9 cellular contexts compared by ENCODE assay signal in the genomic region with DNA sequence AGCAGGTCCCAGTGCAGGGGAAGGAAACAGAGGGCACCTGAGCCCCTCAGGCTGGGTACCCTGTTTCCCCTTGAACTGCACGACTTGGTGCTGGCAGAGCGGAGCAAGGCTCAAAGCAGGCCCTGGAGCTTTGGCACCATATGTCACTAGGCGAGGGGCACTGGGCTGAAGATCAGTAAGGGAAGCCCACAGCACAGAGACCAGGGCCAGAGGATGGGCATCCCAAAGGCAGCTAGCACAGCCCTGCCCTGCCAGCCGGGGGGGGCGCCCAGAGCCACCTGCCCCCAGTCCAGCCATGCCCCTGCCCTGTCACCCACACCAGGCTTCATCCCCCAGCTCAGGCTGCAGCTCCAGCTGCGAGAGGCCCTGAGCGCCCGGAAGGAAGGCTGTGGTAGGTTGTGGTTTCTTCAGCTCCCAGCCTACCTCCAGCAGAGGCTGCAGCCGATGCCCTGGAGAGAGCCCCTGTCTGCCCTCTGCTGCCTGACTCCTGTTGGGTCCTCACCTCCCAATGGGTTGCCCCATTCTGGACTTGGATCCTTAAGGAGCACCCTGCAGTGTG. TPM values are rescaled to one million over a fixed set of nuclear protein-coding genes. Genes with fewer than 3 reads are reported as not detected.
A peak's percentile ranks its signal among the peaks of the same experiment; 100 is the strongest.
DNase-seq lines count a peak whose midpoint lies in the region; ATAC-seq and TF ChIP-seq lines count a peak whose summit lies in the region.
"Had no signal": no experiment of that assay in that cellular context is flagged by ENCODE, and none has a peak within 500 bp of the region (broad histone marks: within the 10 kb centered on the region; RNA-seq: fewer than 3 reads in every experiment).

No MANE protein-coding gene starts in this region.

- DNase-seq in AML-193 (lab: John Stamatoyannopoulos, UW) (peak; percentile 90 to 92), KBM-7 (peak; percentile 82), left lung (peak in 1 of 2 donors; percentile 72), dermis blood vessel endothelial cell (no peak), cerebellar nuclear complex (lab: John Stamatoyannopoulos, UW) (no peak)
- DNase-seq in activated T-cell treated with anti-CD3 and anti-CD28 coated beads, Interleukin-2, amount 50 U/mL, for 24 hours, result no peak

- H3K4me1 Mint-ChIP-seq in activated T-cell treated with anti-CD3 and anti-CD28 coated beads, Interleukin-2, amount 50 U/mL, for 24 hours (ENCODE audit: low read depth), result peaks cover 73% of the 10 kb centered on the region

- intact Hi-C loops in left lung (cut with DNase I), result no loop called here

- H3K36me3 ChIP-seq in left lung, result peaks cover 0 to 9% of the 10 kb centered on the region in 2 donors
- H3K36me3 ChIP-seq: cardiac muscle cell had no signal

- in situ Hi-C loops in KBM-7 (cut with MboI; ENCODE audit: low pct_unique_long_range_greater_than_20kb, low sequenced_read_pairs), result no loop called here

- peaks cover 23 to 72% of the 10 kb centered on the region in 2 donors for H3K4me1 ChIP-seq in left lung

- no peak for TF ChIP-seq CTCF in left lung (IDR thresholded peaks at IDR 0.05)

- H3K9me3 ChIP-seq in left lung, result no peaks in the 10 kb centered on the region

- H3K27ac Mint-ChIP-seq in activated T-cell treated with anti-CD3 and anti-CD28 coated beads, Interleukin-2, amount 50 U/mL, for 24 hours, result peak overlapping the region; percentile 89

- H3K36me3 Mint-ChIP-seq in activated T-cell treated with anti-CD3 and anti-CD28 coated beads, Interleukin-2, amount 50 U/mL, for 24 hours (ENCODE audit: low read depth), result peaks cover 52% of the 10 kb centered on the region

- peak overlapping the region; percentile 39 for H3K4me3 Mint-ChIP-seq in activated T-cell treated with anti-CD3 and anti-CD28 coated beads, Interleukin-2, amount 50 U/mL, for 24 hours

- H3K9me3 Mint-ChIP-seq in activated T-cell treated with anti-CD3 and anti-CD28 coated beads, Interleukin-2, amount 50 U/mL, for 24 hours, result no peaks in the 10 kb centered on the region

- peak overlapping the region in 1 of 2 donors; percentile 57 for H3K27ac ChIP-seq in left lung

- ATAC-seq in GM18868 (IDR thresholded peaks at IDR 0.05; ENCODE audit: unreplicated experiment) (peak; percentile 57), left lung (peak; percentile 23), GM21360 (IDR thresholded peaks at IDR 0.05; ENCODE audit: unreplicated experiment) (no peak)

- H3K27me3 Mint-ChIP-seq in activated T-cell treated with anti-CD3 and anti-CD28 coated beads, Interleukin-2, amount 50 U/mL, for 24 hours, result no peaks in the 10 kb centered on the region

- no peak overlapping the region for H3K4me3 ChIP-seq in left lung
- H3K4me3 ChIP-seq: cardiac muscle cell had no signal

- no peaks in the 10 kb centered on the region for H3K27me3 ChIP-seq in left lung
- H3K27me3 ChIP-seq: cardiac muscle cell had no signal

RNA-seq across cellular contexts. Expression of a gene that starts 10.9 kb away (rescaled TPM):
- total RNA-seq in left lung, result 10 to 100 TPM; 25.5 to 37.5 TPM
- 10.4 and 22.5 TPM in 2 replicates for total RNA-seq in dermis blood vessel endothelial cell

RNA-seq across cellular contexts. Expression of a gene that starts 16.8 kb away (rescaled TPM):
- 10 to 100 TPM; 42.8 to 45.8 TPM for total RNA-seq in left lung
- total RNA-seq in dermis blood vessel endothelial cell, result 29.9 and 37.6 TPM in 2 replicates

RNA-seq across cellular contexts. Expression of a gene that starts 22.3 kb away (rescaled TPM):
- total RNA-seq in left lung (1 to 10 TPM; 3.2 to 4.8 TPM), dermis blood vessel endothelial cell (0.17 and 0.37 TPM in 2 replicates)

RNA-seq across cellular contexts. Expression of a gene that starts 46.6 kb away (rescaled TPM):
- total RNA-seq in left lung, result 10 to 100 TPM; 18.7 to 26.7 TPM
- total RNA-seq in dermis blood vessel endothelial cell, result not detected in 2 replicates
- total RNA-seq: cardiac muscle cell had no signal

Comparison
In these comparisons a context has a peak if more than half of its experiments do, and no peak if none do; other contexts are left out.
1. DNase-seq: peak in AML-193 (2 of 2) and KBM-7 (single experiment); none in activated T-cell treated with anti-CD3 and anti-CD28 coated beads, Interleukin-2, amount 50 U/mL, for 24 hours (single experiment), dermis blood vessel endothelial cell (single experiment) and cerebellar nuclear complex (0 of 2).